Comparison of ENCODE assay signal across 13 cellular contexts in the genomic region with DNA sequence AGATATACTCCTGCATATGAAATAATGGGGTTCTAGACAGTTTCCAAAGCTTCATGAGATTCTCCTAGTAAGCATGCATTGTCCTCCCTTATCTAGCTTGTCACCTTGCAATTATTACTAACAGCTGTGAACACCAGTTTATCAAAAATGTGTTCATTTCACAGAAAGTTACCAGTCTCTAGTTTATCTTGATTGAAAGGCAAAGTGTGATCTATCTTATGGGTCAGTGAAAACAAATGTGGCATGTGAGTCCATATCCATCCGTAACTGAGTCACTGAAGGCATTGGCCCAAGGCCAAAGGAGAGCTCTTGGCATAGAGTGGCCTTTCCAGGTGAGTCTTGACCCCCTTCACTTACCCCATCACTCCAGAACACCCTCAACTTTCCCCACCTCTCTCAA.
"Had no signal": no experiment of that assay in that cellular context is flagged by ENCODE, and none has a peak within 500 bp of the region (broad histone marks: within the 10 kb centered on the region; RNA-seq: fewer than 3 reads in every experiment).

No MANE protein-coding gene starts in this region.

- DNase-seq: effector memory CD8-positive, alpha-beta T cell; foreskin melanocyte; head of caudate nucleus; naive thymus-derived CD4-positive, alpha-beta T cell; ovary; right cardiac atrium; small intestine; stimulated activated CD4-positive, alpha-beta T cell treated with anti-CD3 and anti-CD28 coated beads, Interleukin-12 subunit alpha, Interleukin-12 subunit beta, amount 100 ng/mL, for 4 hours; stimulated activated naive CD4-positive, alpha-beta T cell; stomach; substantia nigra; transverse colon had no signal

- H3K4me3 Mint-ChIP-seq: effector memory CD8-positive, alpha-beta T cell; naive thymus-derived CD4-positive, alpha-beta T cell; neural crest cell had no signal

- ATAC-seq: effector memory CD8-positive, alpha-beta T cell; naive thymus-derived CD4-positive, alpha-beta T cell; right cardiac atrium had no signal

- H3K27me3 Mint-ChIP-seq: effector memory CD8-positive, alpha-beta T cell had no signal

- H3K4me1 Mint-ChIP-seq: neural crest cell had no signal
